8 cellular contexts compared by ENCODE assay signal in genomic region chr15:66504563-66505429, GRCh38. TPM values are rescaled to one million over a fixed set of nuclear protein-coding genes. Genes with fewer than 3 reads are reported as not detected.
DNase-seq lines count a peak whose midpoint lies in the region; ATAC-seq and TF ChIP-seq lines count a peak whose summit lies in the region.

TSS of gene RPL4 (minus strand) at chr15:66504855. CDS start at chr15:66504790, 65 bp downstream.
TSS of gene ZWILCH (plus strand) at chr15:66505326. CDS start at chr15:66505339, 13 bp downstream.

- no peaks in the 10 kb centered on the region for H3K27me3 Mint-ChIP-seq in activated naive CD4-positive, alpha-beta T cell treated with anti-CD3 and anti-CD28 coated beads, Interleukin-2, amount 50 U/mL, for 24 hours

- peak within 1 kb of the TSS; percentile 75 for H3K4me2 ChIP-seq in SK-N-SH
- peak within 1 kb of the TSS; percentile 93 for H3K4me2 ChIP-seq in osteoblast (ENCODE audit: insufficient read depth, low read length)

- POLR2A ChIA-PET in SK-N-SH (lab: Yijun Ruan, JAX), result interaction anchor here (0.6 to 0.8 kb wide), 2 partner anchors 94 to 1327 kb away, joined by 3 read pairs; no protein-coding TSS in a partner anchor

- H3K27ac Mint-ChIP-seq in activated naive CD4-positive, alpha-beta T cell treated with anti-CD3 and anti-CD28 coated beads, Interleukin-2, amount 50 U/mL, for 24 hours, result peak within 1 kb of the TSS; percentile 100

- no peaks in the 10 kb centered on the region for H3K27me3 ChIP-seq in SK-N-SH (ENCODE audit: insufficient read depth)
- H3K27me3 ChIP-seq in osteoblast (ENCODE audit: insufficient read depth, low read length), result no peaks in the 10 kb centered on the region
- H3K27me3 ChIP-seq in thoracic aorta (replicated peaks; ENCODE audit: insufficient read depth), result no peaks in the 10 kb centered on the region

- H3K36me3 ChIP-seq in ES-I3 (ENCODE audit: insufficient read depth, low read length) (peaks cover 39% of the 10 kb centered on the region), SK-N-SH (replicated peaks in 1 of 2; ENCODE audit: control insufficient read depth in 1 of 2, insufficient read depth in 2 of 2, low read length in 1 of 2) (peaks cover 39 to 50% of the 10 kb centered on the region in 2 experiments), osteoblast (ENCODE audit: insufficient read depth, low read length) (peaks cover 40% of the 10 kb centered on the region), thoracic aorta (peaks cover 21% of the 10 kb centered on the region)

- no peaks in the 10 kb centered on the region for H3K9me2 ChIP-seq in SK-N-SH

- CTCF ChIA-PET in SK-N-SH (lab: Yijun Ruan, JAX), result interaction anchor here (1.0 to 2.6 kb wide), 7 partner anchors 8 to 894 kb away, joined by 3 to 14 read pairs (median 4); partner anchors contain the start of genes INTS14, MAP2K1 and SNAPC5

- H3K9me3 ChIP-seq in ES-I3 (ENCODE audit: control insufficient read depth, insufficient read depth, low read length), result no peaks in the 10 kb centered on the region
- H3K9me3 ChIP-seq in SK-N-SH, result no peaks in the 10 kb centered on the region
- no peaks in the 10 kb centered on the region for H3K9me3 ChIP-seq in osteoblast (ENCODE audit: low read depth, low read length)
- H3K9me3 ChIP-seq in thoracic aorta, result no peaks in the 10 kb centered on the region

- TF ChIP-seq RAD21 in SK-N-SH (IDR thresholded peaks at IDR 0.05; ENCODE audit: low read length), result no peak

- H3K9ac ChIP-seq in ES-I3 (ENCODE audit: low read depth, low read length) (peak within 1 kb of the TSS; percentile 98), SK-N-SH (peak within 1 kb of the TSS; percentile 96)

- 0 out of 4 replicates have a peak, but pooled peaks of 1 of the 2 experiments have one; percentile 2 for TF ChIP-seq EP300 in SK-N-SH (IDR thresholded peaks at IDR 0.05; ENCODE audit: borderline replicate concordance in 1 of 2, low read depth in 1 of 2, low read length in 1 of 2)

- no peaks in the 10 kb centered on the region for H3K9me3 Mint-ChIP-seq in activated naive CD4-positive, alpha-beta T cell treated with anti-CD3 and anti-CD28 coated beads, Interleukin-2, amount 50 U/mL, for 24 hours

- H3K4me3 ChIP-seq in SK-N-SH (ENCODE audit: low read depth in 2 of 2, low read length in 1 of 2) (peak within 1 kb of the TSS; percentile 79 to 98), osteoblast (ENCODE audit: insufficient read depth, low read length) (peak within 1 kb of the TSS; percentile 78), thoracic aorta (peak within 1 kb of the TSS; percentile 95)

- DNase-seq in GOT3 (lab: John Stamatoyannopoulos, UW), result peak; percentile 51
- DNase-seq in LoVo (ENCODE audit: low spot score), result peak; percentile 95
- DNase-seq in SK-N-SH, result peak; percentile 79
- DNase-seq in glomerular endothelial cell (ENCODE audit: extremely low read depth, low read depth, low spot score), result peak; percentile 76
- peak; percentile 89 for DNase-seq in osteoblast (ENCODE audit: insufficient read length, low spot score, missing footprints)
- DNase-seq in thoracic aorta (ENCODE audit: low spot score), result peak; percentile 47

- ATAC-seq in thoracic aorta (ENCODE audit: insufficient number of reproducible peaks, low FRiP score, low read depth), result peak; percentile 79

- peaks cover 32% of the 10 kb centered on the region for H3F3A ChIP-seq in SK-N-SH (replicated peaks; ENCODE audit: insufficient read depth)

- peak within 1 kb of the TSS; percentile 96 to 98 for H3K27ac ChIP-seq in SK-N-SH (ENCODE audit: low read depth in 2 of 2, low read length in 1 of 2)
- peak within 1 kb of the TSS; percentile 92 for H3K27ac ChIP-seq in osteoblast (ENCODE audit: low read depth, low read length)
- H3K27ac ChIP-seq in thoracic aorta, result peak within 1 kb of the TSS; percentile 92 to 97

- peaks cover 5% of the 10 kb centered on the region; the same call in 1 of the 2 replicates for H3K4me1 ChIP-seq in ES-I3 (ENCODE audit: insufficient read depth, low read length)
- peaks cover 9 to 11% of the 10 kb centered on the region in 2 experiments; a peak in 3 of 4 replicates for H3K4me1 ChIP-seq in SK-N-SH (ENCODE audit: control insufficient read depth in 1 of 2, insufficient read depth in 2 of 2, low read depth in 1 of 2, low read length in 1 of 2)
- peaks cover 18% of the 10 kb centered on the region for H3K4me1 ChIP-seq in osteoblast (ENCODE audit: insufficient read depth, low read length)
- peaks cover 13 to 27% of the 10 kb centered on the region in 2 donors for H3K4me1 ChIP-seq in thoracic aorta (ENCODE audit: control insufficient read depth in 1 of 2, low read depth in 2 of 2)

- H2AFZ ChIP-seq in SK-N-SH (ENCODE audit: low read depth) (peak within 1 kb of the TSS; percentile 93), osteoblast (ENCODE audit: low read length) (peak within 1 kb of the TSS; percentile 90)

- peaks cover 88% of the 10 kb centered on the region for H3K79me2 ChIP-seq in SK-N-SH (ENCODE audit: insufficient read depth)
- H3K79me2 ChIP-seq in osteoblast (ENCODE audit: insufficient read depth, low read length), result peaks cover 73% of the 10 kb centered on the region

- TF ChIP-seq CTCF in SK-N-SH (IDR thresholded peaks at IDR 0.05) (no peak), osteoblast (IDR thresholded peaks at IDR 0.05; ENCODE audit: extremely low read depth, low read depth, low read length) (no peak), thoracic aorta (IDR thresholded peaks at IDR 0.05) (no peak)

- H4K20me1 ChIP-seq in SK-N-SH (ENCODE audit: insufficient read depth), result peaks cover 43% of the 10 kb centered on the region
- H4K20me1 ChIP-seq in osteoblast (ENCODE audit: insufficient read depth, low read length), result peaks cover 31% of the 10 kb centered on the region

- H3K4me3 Mint-ChIP-seq in activated naive CD4-positive, alpha-beta T cell treated with anti-CD3 and anti-CD28 coated beads, Interleukin-2, amount 50 U/mL, for 24 hours, result peak within 1 kb of the TSS; percentile 97

- under 1% methylated on average over 43 of the region's 46 CpGs for WGBS in SK-N-SH (ENCODE audit: low lambda C conversion rate)

- peaks cover 38% of the 10 kb centered on the region for H3K36me3 Mint-ChIP-seq in activated naive CD4-positive, alpha-beta T cell treated with anti-CD3 and anti-CD28 coated beads, Interleukin-2, amount 50 U/mL, for 24 hours

- peaks cover 54% of the 10 kb centered on the region for H3K4me1 Mint-ChIP-seq in activated naive CD4-positive, alpha-beta T cell treated with anti-CD3 and anti-CD28 coated beads, Interleukin-2, amount 50 U/mL, for 24 hours

TF ChIP-seq in SK-N-SH, 30 proteins besides CTCF, POLR2A, EP300 and RAD21 (continues in another document):
- TF ChIP-seq PBX3 (IDR thresholded peaks at IDR 0.05) (0 out of 2 replicates have a peak, but pooled peaks have one; percentile 48), RFX5 (IDR thresholded peaks at IDR 0.05; ENCODE audit: low read length) (no peak; the same call in 1 of the 2 replicates), USF1 (IDR thresholded peaks at IDR 0.05; ENCODE audit: borderline replicate concordance, low read depth) (no peak), TCF12 (IDR thresholded peaks at IDR 0.05) (no peak), CHD2 (IDR thresholded peaks at IDR 0.05; ENCODE audit: low read length, partially characterized antibody) (peak; percentile 98), TEAD4 (IDR thresholded peaks at IDR 0.05; ENCODE audit: borderline replicate concordance, insufficient read depth) (no peak), IRF3 (IDR thresholded peaks at IDR 0.05; ENCODE audit: low read depth, low read length) (no peak), RXRA (IDR thresholded peaks at IDR 0.05; ENCODE audit: borderline replicate concordance, low read depth) (no peak)

RNA-seq across cellular contexts. Expression of gene RPL4, which starts in this region (rescaled TPM):
- polyA plus RNA-seq in SK-N-SH (2012; rRNA removed), result 3,177 and 3,833 TPM in 2 replicates
- polyA plus RNA-seq in SK-N-SH (2012; cell fraction: cytosol; rRNA removed), result 3,533 and 4,133 TPM in 2 replicates
- polyA plus RNA-seq in SK-N-SH (2012; cell fraction: nucleus; rRNA removed), result 1,107 and 1,671 TPM in 2 replicates
- total RNA-seq in glomerular endothelial cell, result 2,424 and 3,654 TPM in 2 replicates
- 2,311 and 3,002 TPM in 2 replicates for total RNA-seq in osteoblast
- 1,000 to 10,000 TPM; 1,880 to 3,413 TPM for total RNA-seq in thoracic aorta

RNA-seq across cellular contexts. Expression of gene ZWILCH, which starts in this region (rescaled TPM):
- 8.2 and 13.5 TPM in 2 replicates for polyA plus RNA-seq in SK-N-SH (2012; rRNA removed)
- polyA plus RNA-seq in SK-N-SH (2012; cell fraction: cytosol; rRNA removed), result 13.6 and 15.4 TPM in 2 replicates
- polyA plus RNA-seq in SK-N-SH (2012; cell fraction: nucleus; rRNA removed), result 4.1 and 15.5 TPM in 2 replicates
- total RNA-seq in glomerular endothelial cell (11.8 and 17.3 TPM in 2 replicates), osteoblast (8.7 and 13.0 TPM in 2 replicates), thoracic aorta (1 to 10 TPM; 3.0 to 8.4 TPM)

Comparison
In these comparisons a context has a peak if more than half of its experiments do, and no peak if none do; other contexts are left out.
1. Peak in every context shown above with its lines: DNase-seq, ATAC-seq, H3K4me3 ChIP-seq and H3K27ac ChIP-seq.